ENCODE assay signal across 15 cellular contexts in the genomic region with DNA sequence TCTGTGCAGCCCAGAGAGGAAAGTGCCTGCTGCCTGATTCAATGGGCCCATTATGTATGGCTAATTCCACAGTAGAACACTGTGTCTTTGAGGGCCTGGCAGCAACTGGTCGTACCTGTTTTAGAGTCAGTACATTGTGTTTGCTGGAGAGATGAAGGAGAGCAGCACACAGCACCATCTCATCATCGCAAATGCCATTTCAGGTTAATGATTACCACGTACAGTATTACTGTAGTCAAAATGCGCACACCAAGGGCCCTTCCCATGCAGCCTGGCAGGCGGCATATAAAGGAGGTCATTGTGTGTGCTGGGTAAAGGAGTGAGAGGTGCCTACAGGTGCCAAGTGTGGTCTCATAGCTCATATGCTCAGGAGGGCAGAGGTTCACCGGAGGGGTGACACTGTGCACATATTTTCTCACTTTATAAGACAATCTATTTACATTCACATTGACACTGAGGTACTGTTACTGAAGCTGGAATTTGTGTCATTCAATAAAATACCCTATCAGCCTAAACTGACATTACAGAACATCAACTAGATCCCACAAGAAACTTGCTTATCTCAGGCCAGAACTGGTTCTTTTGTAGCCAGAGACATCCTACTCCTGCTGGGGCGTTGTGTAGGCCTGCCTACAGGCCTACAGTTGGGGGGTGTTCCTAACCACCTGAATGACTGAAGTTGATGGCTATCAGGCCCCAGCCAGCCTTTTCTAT.
DNase-seq lines count a peak whose midpoint lies in the region; ATAC-seq, FAIRE-seq and TF ChIP-seq lines count a peak whose summit lies in the region.
"Had no signal": no experiment of that assay in that cellular context is flagged by ENCODE, and none has a peak within 500 bp of the region (broad histone marks: within the 10 kb centered on the region; RNA-seq: fewer than 3 reads in every experiment).

No MANE protein-coding gene starts in this region.

- BruUV-seq in HepG2 (replicated peaks; lab: Mats Ljungman, UMichigan): TSS peak; percentile 96

- TF ChIP-seq CTCF in body of pancreas (IDR thresholded peaks at IDR 0.05) (peak in 1 of 7 experiments; percentile 16), HepG2 (CRISPR knock-in tag; IDR thresholded peaks at IDR 0.05) (no peak), stomach (IDR thresholded peaks at IDR 0.05) (no peak), tibial nerve (IDR thresholded peaks at IDR 0.05) (no peak)

- H3K79me2 ChIP-seq in HepG2 (ENCODE audit: insufficient read depth, low read length): no peaks in the 10 kb centered on the region

- H3K4me2 ChIP-seq in HepG2 (ENCODE audit: low read depth, low read length): peak overlapping the region; percentile 76

- CTCF ChIA-PET in HepG2 (lab: Yijun Ruan, JAX; ENCODE audit: low intra/inter-chr PET ratio, low total read pairs): no interaction called here

- no peak overlapping the region for H2AFZ ChIP-seq in HepG2 (ENCODE audit: low read length)

- TF ChIP-seq EP300 in HepG2 (IDR thresholded peaks at IDR 0.05; ENCODE audit: low read depth in 2 of 2, low read length in 2 of 2) (peak; percentile 36 to 73; a peak in 2 of 4 replicates), HepG2 (CRISPR knock-in tag; IDR thresholded peaks at IDR 0.05; ENCODE audit: borderline replicate concordance) (peak; percentile 29; the same call in 1 of the 2 replicates), stomach (IDR thresholded peaks at IDR 0.05) (no peak), tibial nerve (IDR thresholded peaks at IDR 0.05) (no peak)

- H3K4me1 ChIP-seq in body of pancreas: peaks cover 37% of the 10 kb centered on the region
- H3K4me1 ChIP-seq in HepG2 (ENCODE audit: insufficient read depth, low read length): peaks cover 62% of the 10 kb centered on the region
- peaks cover 12 to 35% (median 28%) of the 10 kb centered on the region in 4 donors for H3K4me1 ChIP-seq in stomach
- H3K4me1 ChIP-seq in tibial nerve: peaks cover 0 to 18% (median 0%) of the 10 kb centered on the region in 4 donors

- no peaks in the 10 kb centered on the region for H4K20me1 ChIP-seq in HepG2 (ENCODE audit: insufficient read depth, low read length)

- TF ChIP-seq POLR2A in body of pancreas (IDR thresholded peaks at IDR 0.05) (peak in 1 of 3 donors; percentile 31), HepG2 (IDR thresholded peaks at IDR 0.05; ENCODE audit: insufficient read depth in 1 of 2, low read depth in 2 of 2, low read length in 2 of 2) (peak; percentile 33 to 70; a peak in 2 of 4 replicates), stomach (IDR thresholded peaks at IDR 0.05) (no peak), tibial nerve (IDR thresholded peaks at IDR 0.05) (no peak), GM12892 (IDR thresholded peaks at IDR 0.05; ENCODE audit: low read depth, low read length) (no peak)

- WGBS in body of pancreas, 2 donors: 42 to 59% methylated on average over 6 to 7 of the region's 7 CpGs
- WGBS in HepG2 (ENCODE audit: low lambda C conversion rate): 0% methylated on average over 4 of the region's 7 CpGs
- 25 to 78% (median 48%) methylated on average over 6 to 7 of the region's 7 CpGs for WGBS in stomach, 5 donors
- 84 to 88% methylated on average over 7 of the region's 7 CpGs for WGBS in tibial nerve, 2 donors

- H3K4me3 ChIP-seq in body of pancreas (no peak overlapping the region), HepG2 (replicated peaks in 1 of 3; ENCODE audit: insufficient read depth in 1 of 3, low read depth in 2 of 3, low read length in 3 of 3) (peak overlapping the region in 2 of 3 experiments; percentile 15 to 38; a peak in 2 of 6 replicates), stomach (no peak overlapping the region), tibial nerve (no peak overlapping the region)
- H3K4me3 ChIP-seq: left ventricle myocardium inferior had no signal

- H3K9ac ChIP-seq in HepG2 (ENCODE audit: insufficient read depth, low read depth, low read length): peak overlapping the region; percentile 82

- POLR2A ChIA-PET in HepG2 (lab: Yijun Ruan, JAX): interaction anchor here (0.8 to 2.7 kb wide), 6 partner anchors 16 to 225 kb away, joined by 3 to 13 read pairs (median 4); no protein-coding TSS in a partner anchor

- DNase-seq in HT-29 (ENCODE audit: low spot score): peak; percentile 97
- peak; percentile 40 to 77 (median 66) for DNase-seq in body of pancreas
- peak; percentile 99 for DNase-seq in HepG2 (ENCODE audit: low spot score)
- DNase-seq in stomach: peak; percentile 67
- DNase-seq in stimulated activated naive CD4-positive, alpha-beta T cell (lab: John Stamatoyannopoulos, UW): no peak
- no peak for DNase-seq in tibial nerve (ENCODE audit: low spot score in 2 of 2)
- DNase-seq in GM12892 (ENCODE audit: insufficient read length): no peak
- DNase-seq: GF-D8, glutamatergic neuron, HCEC 1CT, left ventricle myocardium inferior had no signal

- intact Hi-C loops in body of pancreas (cut with DNase I): no loop called here
- intact Hi-C loops in HepG2 (cut with micrococcal nuclease; ENCODE audit: unreplicated experiment): loop anchor here (1.0 to 5.0 kb wide), 5 partner anchors 42 to 239 kb away; no protein-coding TSS in a partner anchor
- intact Hi-C loops in stomach (cut with DNase I; ENCODE audit: low total_unique reads): no loop called here

- H3K27ac ChIP-seq in body of pancreas (peak overlapping the region; percentile 42 to 81 (median 74)), HepG2 (ENCODE audit: extremely low read length, insufficient read depth, low read length) (peak overlapping the region; percentile 92), stomach (peak overlapping the region; percentile 79 to 86 (median 83)), tibial nerve (no peak overlapping the region)
- H3K27ac ChIP-seq: left ventricle myocardium inferior had no signal

- H3K9me3 ChIP-seq in body of pancreas (no peaks in the 10 kb centered on the region), HepG2 (ENCODE audit: low read length) (no peaks in the 10 kb centered on the region), stomach (no peaks in the 10 kb centered on the region), tibial nerve (no peaks in the 10 kb centered on the region)
- H3K9me3 ChIP-seq: left ventricle myocardium inferior had no signal

- in situ Hi-C loops in HepG2 (cut with HindIII; ENCODE audit: extremely low pct_ligation_motif_present, low pct_unique_long_range_greater_than_20kb): no loop called here

- ATAC-seq in body of pancreas: peak; percentile 91
- ATAC-seq in HepG2: peak; percentile 96
- ATAC-seq in GM18873 (IDR thresholded peaks at IDR 0.05; ENCODE audit: low FRiP score, unreplicated experiment): no peak
- ATAC-seq: Panc1 had no signal

- no peaks in the 10 kb centered on the region for H3K27me3 ChIP-seq in body of pancreas
- H3K27me3 ChIP-seq in HepG2 (ENCODE audit: control insufficient read depth in 1 of 2, insufficient read depth in 2 of 2, low read length in 2 of 2): no peaks in the 10 kb centered on the region
- no peaks in the 10 kb centered on the region for H3K27me3 ChIP-seq in stomach
- no peaks in the 10 kb centered on the region for H3K27me3 ChIP-seq in tibial nerve

- FAIRE-seq in HepG2 (lab: Jason Lieb, UNC) (peak; percentile 91), GM12892 (lab: Jason Lieb, UNC) (no peak)
- FAIRE-seq: astrocyte, GM18507 had no signal

- no peaks in the 10 kb centered on the region for H3K36me3 ChIP-seq in body of pancreas (replicated peaks in 1 of 2; ENCODE audit: insufficient read depth in 1 of 2, low read depth in 2 of 2)
- no peaks in the 10 kb centered on the region for H3K36me3 ChIP-seq in HepG2 (replicated peaks in 1 of 2; ENCODE audit: control insufficient read depth in 1 of 2, insufficient read depth in 2 of 2, low read length in 2 of 2)
- H3K36me3 ChIP-seq in stomach: no peaks in the 10 kb centered on the region
- no peaks in the 10 kb centered on the region for H3K36me3 ChIP-seq in tibial nerve
- H3K36me3 ChIP-seq: left ventricle myocardium inferior had no signal

- TF ChIP-seq RAD21 in HepG2 (CRISPR knock-in tag; IDR thresholded peaks at IDR 0.05): peak; percentile 8; the same call in 1 of the 2 replicates

TF ChIP-seq in HepG2, 621 proteins besides CTCF, POLR2A, EP300 and RAD21 (continues in another document):
- TF ChIP-seq ZFX (CRISPR knock-in tag; IDR thresholded peaks at IDR 0.05; ENCODE audit: low read depth) (peak; percentile 86), MTA1 (CRISPR knock-in tag; IDR thresholded peaks at IDR 0.05; ENCODE audit: borderline replicate concordance) (0 out of 2 replicates have a peak, but pooled peaks have one; percentile 25), NR2F6 (IDR thresholded peaks at IDR 0.05) (peak; percentile 82), NR2F6 (CRISPR knock-in tag; IDR thresholded peaks at IDR 0.05) (peak; percentile 75; the same call in 1 of the 2 replicates), DR1 (CRISPR knock-in tag; IDR thresholded peaks at IDR 0.05) (peak; percentile 53; the same call in 1 of the 2 replicates), ZNF101 (CRISPR knock-in tag; IDR thresholded peaks at IDR 0.05; ENCODE audit: borderline replicate concordance, low read depth) (0 out of 2 replicates have a peak, but pooled peaks have one; percentile 63), NR2C2 (CRISPR knock-in tag; IDR thresholded peaks at IDR 0.05; ENCODE audit: borderline replicate concordance) (peak; percentile 39), GTF3A (CRISPR knock-in tag; conservative IDR thresholded peaks at IDR 0.05) (0 out of 2 replicates have a peak, but pooled peaks have one; percentile 46), ZSCAN29 (CRISPR knock-in tag; conservative IDR thresholded peaks at IDR 0.05) (0 out of 2 replicates have a peak, but pooled peaks have one; percentile 29), TARDBP (CRISPR knock-in tag; IDR thresholded peaks at IDR 0.05) (peak; percentile 68), ZNF292 (CRISPR knock-in tag; IDR thresholded peaks at IDR 0.05; ENCODE audit: borderline replicate concordance, low read depth) (peak; percentile 95), KAT8 (CRISPR knock-in tag; IDR thresholded peaks at IDR 0.05) (peak; percentile 57; the same call in 1 of the 2 replicates), ZNF501 (CRISPR knock-in tag; IDR thresholded peaks at IDR 0.05) (no peak; the same call in 1 of the 2 replicates), SNRNP70 (IDR thresholded peaks at IDR 0.05; ENCODE audit: low read depth, low read length) (no peak)

Comparison
In these comparisons a context has a peak if more than half of its experiments do, and no peak if none do; other contexts are left out.
1. DNase-seq: peak in HT-29 (single experiment), body of pancreas (4 of 4), HepG2 (single experiment) and stomach (single experiment); none in stimulated activated naive CD4-positive, alpha-beta T cell (0 of 6), tibial nerve (0 of 2) and GM12892 (single experiment).
2. H3K27ac ChIP-seq: peak in body of pancreas (4 of 4), HepG2 (single experiment) and stomach (5 of 5); none in tibial nerve (0 of 4).
3. H3K4me3 ChIP-seq: peak in HepG2 (2 of 3); none in body of pancreas (0 of 2), stomach (0 of 4) and tibial nerve (0 of 4).
4. POLR2A ChIP-seq: peak in HepG2 (2 of 2); none in stomach (0 of 4), tibial nerve (0 of 2) and GM12892 (single experiment).